19 cellular contexts compared by ENCODE assay signal in the genomic region with DNA sequence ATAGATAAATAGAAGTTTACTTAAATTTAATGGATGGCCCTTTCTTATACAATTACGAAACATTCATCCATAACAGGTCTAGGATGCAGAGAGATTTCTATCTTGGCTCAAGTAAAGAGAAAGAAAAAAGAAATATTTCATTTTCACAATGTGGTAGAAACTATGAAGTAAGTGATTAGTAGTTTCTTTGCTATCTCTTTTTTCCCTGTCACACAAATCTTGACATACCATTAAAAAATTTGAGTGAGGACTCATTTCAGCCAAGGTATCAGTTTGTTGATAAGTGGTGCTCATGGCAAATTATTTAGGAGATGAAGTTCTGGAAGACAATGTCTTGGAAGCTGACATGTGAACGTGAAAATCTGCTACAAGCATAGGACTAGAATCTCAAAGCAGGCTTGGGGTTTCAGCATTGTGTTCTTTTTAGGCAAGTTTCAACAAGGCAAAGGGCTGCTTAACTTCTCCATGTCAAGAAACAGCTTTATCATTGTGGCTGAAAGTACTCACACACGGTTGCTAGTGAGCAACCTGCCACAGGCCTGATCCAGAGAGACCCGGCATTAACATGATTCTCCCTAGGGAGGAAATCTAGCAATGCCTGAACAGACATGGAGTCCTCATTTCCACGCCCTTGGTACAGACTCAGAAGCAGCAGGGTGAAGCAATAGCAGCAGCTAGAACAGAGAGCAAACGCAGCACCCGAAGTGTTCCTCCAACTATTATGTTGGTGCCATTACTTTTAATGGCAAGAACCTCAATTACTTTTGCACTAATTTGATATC.
"Had no signal": no experiment of that assay in that cellular context is flagged by ENCODE, and none has a peak within 500 bp of the region (broad histone marks: within the 10 kb centered on the region; RNA-seq: fewer than 3 reads in every experiment).

No MANE protein-coding gene starts in this region.

- H3K36me3 ChIP-seq: colonic mucosa, esophagus squamous epithelium, left lung, neutrophil, thyroid gland, uterus, WERI-Rb-1 had no signal

- DNase-seq: activated CD4-positive, alpha-beta memory T cell treated with anti-CD3 and anti-CD28 coated beads for 36 hours; activated CD4-positive, alpha-beta T cell treated with anti-CD3 and anti-CD28 coated beads for 36 hours; activated effector memory CD4-positive, alpha-beta T cell treated with Interleukin-2 at 50 U/mL for 16 hours; activated naive CD4-positive, alpha-beta T cell treated with anti-CD3 and anti-CD28 coated beads, Interleukin-2, amount 50 U/mL, for 16 hours; activated T-cell treated with anti-CD3 and anti-CD28 coated beads, Interleukin-2, amount 50 U/mL, for 24 hours; caudate nucleus; colonic mucosa; esophagus squamous epithelium; hypothalamus; kidney; left lung; mucosa of descending colon; naive thymus-derived CD4-positive, alpha-beta T cell; stimulated activated CD4-positive, alpha-beta T cell treated with anti-CD3 and anti-CD28 coated beads, Interleukin-12 subunit alpha, Interleukin-12 subunit beta, amount 100 ng/mL, for 4 hours; thyroid gland; uterus; WERI-Rb-1 had no signal

- H3K4me3 ChIP-seq: colonic mucosa, esophagus squamous epithelium, left lung, mucosa of descending colon, thyroid gland, uterus had no signal

- H3K27me3 ChIP-seq: colonic mucosa, esophagus squamous epithelium, left lung, thyroid gland, uterus had no signal

- ATAC-seq: activated CD4-positive, alpha-beta T cell treated with anti-CD3 and anti-CD28 coated beads for 36 hours; left lung; mucosa of descending colon; naive thymus-derived CD4-positive, alpha-beta T cell; stimulated activated memory B cell treated with anti-CD40 and anti-IgM and Interleukin-4, amounts not matched to agents 10 μg/mL and 1 μg/mL and 100 μg/mL, for 72 hours had no signal

- H3K27ac ChIP-seq: colonic mucosa, esophagus squamous epithelium, left lung, neutrophil, thyroid gland, uterus, WERI-Rb-1 had no signal

- FAIRE-seq: kidney had no signal

- H3K4me1 ChIP-seq: colonic mucosa, esophagus squamous epithelium, left lung, thyroid gland, uterus had no signal

- H3K9me3 ChIP-seq: colonic mucosa, esophagus squamous epithelium, left lung, mucosa of descending colon, neutrophil, thyroid gland, uterus had no signal
